In the genomic region with DNA sequence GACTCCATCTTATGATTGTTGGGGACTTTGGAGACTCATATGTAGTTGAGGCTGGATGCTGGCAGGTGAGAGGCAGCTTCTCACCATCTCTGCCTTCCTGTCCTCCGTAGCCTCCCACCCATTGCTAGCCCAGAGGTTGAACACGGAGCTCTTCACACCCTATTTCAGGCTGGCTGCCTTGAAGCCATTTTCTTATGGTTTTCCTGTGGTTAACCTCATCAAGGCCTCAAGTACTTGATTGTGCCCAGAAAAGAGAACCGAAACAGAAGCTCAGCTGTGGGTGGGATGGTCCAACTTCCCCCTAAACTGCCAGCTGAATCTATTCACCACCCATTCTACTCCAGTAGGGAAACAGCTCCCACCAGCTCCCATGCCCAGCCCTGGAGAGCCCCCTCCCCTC, we compare ENCODE assay signal across 9 cellular contexts.
DNase-seq lines count a peak whose midpoint lies in the region; ATAC-seq and TF ChIP-seq lines count a peak whose summit lies in the region.
"Had no signal": no experiment of that assay in that cellular context is flagged by ENCODE, and none has a peak within 500 bp of the region (broad histone marks: within the 10 kb centered on the region; RNA-seq: fewer than 3 reads in every experiment).

No MANE protein-coding gene starts in this region.

- H4K91ac ChIP-seq in mesenchymal stem cell (ENCODE audit: low read length), result no peak overlapping the region

- H3K27me3 ChIP-seq in HL-60 (ENCODE audit: insufficient read depth, poor library complexity, severe bottlenecking) (peaks cover 33% of the 10 kb centered on the region), mesenchymal stem cell (ENCODE audit: control insufficient read depth in 1 of 2, insufficient read depth in 1 of 2, low read length in 2 of 2) (peaks cover 0 to 4% of the 10 kb centered on the region in 2 experiments)
- H3K27me3 ChIP-seq: pancreas had no signal

- H3K79me1 ChIP-seq in mesenchymal stem cell (replicated peaks; ENCODE audit: low read length, poor library complexity, severe bottlenecking), result no peaks in the 10 kb centered on the region

- H3K4me3 ChIP-seq in HL-60 (replicated peaks; ENCODE audit: insufficient read depth, low read length), result no peak overlapping the region
- H3K4me3 ChIP-seq in mesenchymal stem cell (ENCODE audit: insufficient read depth in 1 of 2, low read depth in 1 of 2, low read length in 2 of 2), result no peak overlapping the region
- H3K4me3 ChIP-seq: pancreas had no signal

- no peak overlapping the region for H2BK15ac ChIP-seq in mesenchymal stem cell (ENCODE audit: low read depth, poor library complexity, severe bottlenecking)

- H3K23ac ChIP-seq in mesenchymal stem cell (ENCODE audit: low read length in 2 of 2), result no peak overlapping the region

- H3K4me2 ChIP-seq in mesenchymal stem cell (ENCODE audit: low read length, poor library complexity, severe bottlenecking), result no peak overlapping the region

- H4K8ac ChIP-seq in mesenchymal stem cell (ENCODE audit: low read length), result no peak overlapping the region

- H2AFZ ChIP-seq in mesenchymal stem cell (ENCODE audit: low read depth, low read length), result no peak overlapping the region

- ATAC-seq in GM21381 (IDR thresholded peaks at IDR 0.05; ENCODE audit: unreplicated experiment), result peak; percentile 96
- ATAC-seq in activated T-cell treated with anti-CD3 and anti-CD28 coated beads, Interleukin-2, amount 50 U/mL, for 4 hours, result peak; percentile 87 to 91

- no peak overlapping the region for H2BK12ac ChIP-seq in mesenchymal stem cell (ENCODE audit: low read length in 2 of 2)

- no peak overlapping the region for H2BK120ac ChIP-seq in mesenchymal stem cell (ENCODE audit: low read depth, low read length)

- H3K27me3 Mint-ChIP-seq in activated T-cell treated with anti-CD3 and anti-CD28 coated beads, Interleukin-2, amount 50 U/mL, for 4 hours (ENCODE audit: low read depth), result peaks cover 74% of the 10 kb centered on the region

- no peaks in the 10 kb centered on the region for H3K9me3 ChIP-seq in mesenchymal stem cell (ENCODE audit: control insufficient read depth, low read length)
- H3K9me3 ChIP-seq: pancreas had no signal

- peak; percentile 52 for DNase-seq in Daoy (ENCODE audit: low read depth)
- peak; percentile 7 to 72 for DNase-seq in HL-60 (ENCODE audit: low read depth in 1 of 2, low spot score in 1 of 2)
- peak; percentile 9 for DNase-seq in activated T-cell treated with anti-CD3 and anti-CD28 coated beads, Interleukin-2, amount 50 U/mL, for 4 hours
- peak; percentile 8 to 9 for DNase-seq in stimulated activated CD8-positive, alpha-beta memory T cell treated with anti-CD3 and anti-CD28 coated beads, Interleukin-2, amount 100 ng/mL, for 48 hours (ENCODE audit: low read depth in 2 of 2)
- no peak for DNase-seq in kidney tubule cell (ENCODE audit: low spot score)
- DNase-seq in amniotic stem cell (lab: John Stamatoyannopoulos, UW), result no peak
- no peak for DNase-seq in mesenchymal stem cell
- DNase-seq: pancreas had no signal

- H3K27ac ChIP-seq in HL-60 (replicated peaks), result no peak overlapping the region
- H3K27ac ChIP-seq in mesenchymal stem cell (ENCODE audit: low read length, poor library complexity, severe bottlenecking), result no peak overlapping the region
- H3K27ac ChIP-seq: pancreas had no signal

- no peak overlapping the region for H2BK5ac ChIP-seq in mesenchymal stem cell (ENCODE audit: low read depth, low read length, poor library complexity, severe bottlenecking)

- no peak overlapping the region for H2AK5ac ChIP-seq in mesenchymal stem cell (ENCODE audit: low read length, severe bottlenecking)

- no peak overlapping the region for H3K9ac ChIP-seq in mesenchymal stem cell (ENCODE audit: low read length)

- no peak overlapping the region for H3K18ac ChIP-seq in mesenchymal stem cell (ENCODE audit: low read depth in 1 of 2, low read length in 2 of 2)

- H3K14ac ChIP-seq in mesenchymal stem cell (ENCODE audit: low read length in 2 of 2), result no peak overlapping the region

- H3K4ac ChIP-seq in mesenchymal stem cell (ENCODE audit: low read depth in 1 of 2, low read length in 2 of 2), result no peak overlapping the region

- no peaks in the 10 kb centered on the region for H3K36me3 Mint-ChIP-seq in activated T-cell treated with anti-CD3 and anti-CD28 coated beads, Interleukin-2, amount 50 U/mL, for 4 hours (ENCODE audit: insufficient read depth)

- H3K4me1 Mint-ChIP-seq in activated T-cell treated with anti-CD3 and anti-CD28 coated beads, Interleukin-2, amount 50 U/mL, for 4 hours (ENCODE audit: low read depth), result peaks cover 29% of the 10 kb centered on the region

- peak overlapping the region; percentile 51 for H3K4me3 Mint-ChIP-seq in activated T-cell treated with anti-CD3 and anti-CD28 coated beads, Interleukin-2, amount 50 U/mL, for 4 hours

- H3K4me1 ChIP-seq in mesenchymal stem cell (ENCODE audit: control insufficient read depth, insufficient read depth, low read depth, low read length), result peaks cover 5% of the 10 kb centered on the region
- H3K4me1 ChIP-seq: pancreas had no signal

- 93% methylated on average over 3 of the region's 3 CpGs for WGBS in mesenchymal stem cell

- peaks cover 0 to 23% of the 10 kb centered on the region in 2 experiments for H3K36me3 ChIP-seq in mesenchymal stem cell (ENCODE audit: control insufficient read depth in 1 of 2, insufficient read depth in 2 of 2, low read depth in 1 of 2, low read length in 2 of 2)
- H3K36me3 ChIP-seq: pancreas had no signal

- no peaks in the 10 kb centered on the region for H3K9me3 Mint-ChIP-seq in activated T-cell treated with anti-CD3 and anti-CD28 coated beads, Interleukin-2, amount 50 U/mL, for 4 hours

- no peak for TF ChIP-seq CTCF in HL-60 (IDR thresholded peaks at IDR 0.05; ENCODE audit: insufficient read depth, low read length)

Comparison
In these comparisons a context has a peak if more than half of its experiments do, and no peak if none do; other contexts are left out.
1. DNase-seq: peak in Daoy (single experiment), HL-60 (2 of 2), activated T-cell treated with anti-CD3 and anti-CD28 coated beads, Interleukin-2, amount 50 U/mL, for 4 hours (single experiment) and stimulated activated CD8-positive, alpha-beta memory T cell treated with anti-CD3 and anti-CD28 coated beads, Interleukin-2, amount 100 ng/mL, for 48 hours (2 of 2); none in kidney tubule cell (single experiment), amniotic stem cell (single experiment) and mesenchymal stem cell (single experiment).